Comparison of ENCODE assay signal across 8 cellular contexts in genomic region chr2:221554769-221555510, GRCh38. TPM values are rescaled to one million over a fixed set of nuclear protein-coding genes. Genes with fewer than 3 reads are reported as not detected.
DNase-seq lines count a peak whose midpoint lies in the region; ATAC-seq and TF ChIP-seq lines count a peak whose summit lies in the region.

No MANE protein-coding gene starts in this region.

- H3K4me3 Mint-ChIP-seq in activated T-helper 17 cell treated with anti-CD3 and anti-CD28 coated beads, Interleukin-2, amount 50 U/mL, for 72 hours: peak overlapping the region; percentile 87

- DNase-seq in stimulated activated CD4-positive, alpha-beta T cell treated with anti-CD3 and anti-CD28 coated beads, Interleukin-1b, Interleukin-23, amount 100 ng/mL, for 48 hours: peak; percentile 22
- DNase-seq in stimulated activated CD4-positive, alpha-beta T cell treated with anti-CD3 and anti-CD28 coated beads, Interleukin-2, amount 100 ng/mL, for 48 hours: no peak
- DNase-seq in renal cortical epithelial cell (ENCODE audit: low read depth): peak; percentile 32
- no peak for DNase-seq in PC-9
- no peak for DNase-seq in stimulated activated CD4-positive, alpha-beta T cell treated with anti-CD3 and anti-CD28 coated beads, Interleukin-4, amount 100 ng/mL, for 4 hours
- DNase-seq in HCEC 1CT: no peak

- POLR2A ChIA-PET in PC-9 (lab: Charles Lee; ENCODE audit: unreplicated experiment): interaction anchor here (0.5 kb wide), 1 partner anchor 29 kb away, joined by 3 read pairs; no protein-coding TSS in a partner anchor

- CTCF ChIA-PET in PC-9 (lab: Charles Lee): interaction anchor here (0.6 kb wide), 1 partner anchor 1346 kb away, joined by 3 read pairs; no protein-coding TSS in a partner anchor

- H3K9me2 ChIP-seq in PC-9 (ENCODE audit: insufficient read depth): no peaks in the 10 kb centered on the region

- H3K9me3 Mint-ChIP-seq in activated T-helper 17 cell treated with anti-CD3 and anti-CD28 coated beads, Interleukin-2, amount 50 U/mL, for 72 hours: no peaks in the 10 kb centered on the region

- H3K9me3 ChIP-seq in PC-9 (ENCODE audit: insufficient read depth, low read depth): no peaks in the 10 kb centered on the region

- no peaks in the 10 kb centered on the region for H3K27me3 Mint-ChIP-seq in activated T-helper 17 cell treated with anti-CD3 and anti-CD28 coated beads, Interleukin-2, amount 50 U/mL, for 72 hours

- H2AFZ ChIP-seq in PC-9: no peak overlapping the region

- no peak overlapping the region for H3K27ac ChIP-seq in PC-9

- no peak for TF ChIP-seq CTCF in PC-9 (conservative IDR thresholded peaks at IDR 0.05)

- peak; percentile 98 for ATAC-seq in HG02884 (IDR thresholded peaks at IDR 0.05; ENCODE audit: unreplicated experiment)
- peak; percentile 90 for ATAC-seq in activated T-helper 17 cell treated with anti-CD3 and anti-CD28 coated beads, Interleukin-2, amount 50 U/mL, for 72 hours (replicated peaks)

- peaks cover 4% of the 10 kb centered on the region for H3K36me3 Mint-ChIP-seq in activated T-helper 17 cell treated with anti-CD3 and anti-CD28 coated beads, Interleukin-2, amount 50 U/mL, for 72 hours (ENCODE audit: low read depth)

- peak overlapping the region; percentile 91 for H3K27ac Mint-ChIP-seq in activated T-helper 17 cell treated with anti-CD3 and anti-CD28 coated beads, Interleukin-2, amount 50 U/mL, for 72 hours

- no TSS peak for BruUV-seq in PC-9 (replicated peaks; lab: Mats Ljungman, UMichigan)

- no peaks in the 10 kb centered on the region for H3K4me1 ChIP-seq in PC-9 (replicated peaks; ENCODE audit: insufficient read depth)

- H3K4me2 ChIP-seq in PC-9: no peak overlapping the region

- no peaks in the 10 kb centered on the region for H3K36me3 ChIP-seq in PC-9 (ENCODE audit: low read depth)

- H3K4me1 Mint-ChIP-seq in activated T-helper 17 cell treated with anti-CD3 and anti-CD28 coated beads, Interleukin-2, amount 50 U/mL, for 72 hours: peaks cover 29% of the 10 kb centered on the region

- H4K20me1 ChIP-seq in PC-9 (ENCODE audit: insufficient read depth): no peaks in the 10 kb centered on the region

- intact Hi-C loops in PC-9 (cut with micrococcal nuclease; ENCODE audit: unreplicated experiment): no loop called here

- H3K27me3 ChIP-seq in PC-9 (ENCODE audit: insufficient read depth, low read depth): no peaks in the 10 kb centered on the region

- no peaks in the 10 kb centered on the region for H3K79me2 ChIP-seq in PC-9 (ENCODE audit: low read depth)

- no peaks in the 10 kb centered on the region for H3F3A ChIP-seq in PC-9 (ENCODE audit: insufficient read depth, low read depth)

- H3K4me3 ChIP-seq in PC-9: no peak overlapping the region

RNA-seq across cellular contexts. Expression of gene EPHA4, which starts 17.2 kb away (rescaled TPM):
- total RNA-seq in activated T-helper 17 cell treated with anti-CD3 and anti-CD28 coated beads, Interleukin-2, amount 50 U/mL, for 72 hours: 10 to 100 TPM in 1 of 2 donors, 1 to 10 TPM in 1; 8.0 to 13.8 TPM
- total RNA-seq in renal cortical epithelial cell (7.1 and 15.8 TPM in 2 replicates), PC-9 (2021) (10.6 and 21.3 TPM in 2 replicates)

Comparison
In these comparisons a context has a peak if more than half of its experiments do, and no peak if none do; other contexts are left out.
1. DNase-seq: peak in stimulated activated CD4-positive, alpha-beta T cell treated with anti-CD3 and anti-CD28 coated beads, Interleukin-1b, Interleukin-23, amount 100 ng/mL, for 48 hours (single experiment) and renal cortical epithelial cell (single experiment); none in stimulated activated CD4-positive, alpha-beta T cell treated with anti-CD3 and anti-CD28 coated beads, Interleukin-2, amount 100 ng/mL, for 48 hours (0 of 2), PC-9 (0 of 2), stimulated activated CD4-positive, alpha-beta T cell treated with anti-CD3 and anti-CD28 coated beads, Interleukin-4, amount 100 ng/mL, for 4 hours (0 of 2) and HCEC 1CT (single experiment).